ENCODE assay signal across 9 cellular contexts in the genomic region with DNA sequence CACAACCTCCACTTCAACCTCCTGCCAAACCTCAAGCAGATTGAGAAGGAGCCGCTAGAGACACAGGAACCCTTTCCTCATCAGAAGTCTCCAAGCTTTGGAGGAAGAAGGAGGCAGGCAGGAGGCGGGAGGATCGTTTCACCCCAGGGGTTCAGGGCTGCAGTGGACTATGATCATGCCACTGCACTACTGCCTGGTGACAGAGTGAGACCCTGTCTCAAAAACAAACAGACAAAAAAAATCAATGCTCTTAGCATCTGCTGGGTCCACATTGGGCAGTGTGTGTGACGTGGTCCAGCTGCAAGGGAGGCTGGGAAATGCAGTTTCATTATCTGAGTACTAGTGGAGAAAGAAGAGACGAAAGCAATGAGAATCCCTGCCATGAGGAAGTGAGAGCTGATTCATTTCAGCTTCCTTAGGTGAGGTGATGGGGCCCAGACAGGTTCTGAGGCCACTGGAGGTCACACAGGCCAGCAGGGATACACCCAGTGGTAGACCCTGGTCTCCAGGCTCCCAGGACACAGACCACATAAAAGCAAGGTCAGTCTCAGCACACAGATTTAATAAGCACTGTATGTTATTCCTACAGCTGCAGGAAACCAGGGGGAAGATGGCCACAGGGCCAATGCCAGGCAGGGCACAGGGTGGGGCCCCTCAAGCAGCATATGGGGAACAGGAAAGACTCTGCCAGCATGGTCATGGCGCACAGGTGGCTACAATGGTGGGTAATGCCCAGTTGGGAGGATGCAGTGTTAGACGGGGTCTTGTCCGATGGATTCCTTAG. TPM values are rescaled to one million over a fixed set of nuclear protein-coding genes. Genes with fewer than 3 reads are reported as not detected.
DNase-seq lines count a peak whose midpoint lies in the region; ATAC-seq, FAIRE-seq and TF ChIP-seq lines count a peak whose summit lies in the region.
"Had no signal": no experiment of that assay in that cellular context is flagged by ENCODE, and none has a peak within 500 bp of the region (broad histone marks: within the 10 kb centered on the region; RNA-seq: fewer than 3 reads in every experiment).

No MANE protein-coding gene starts in this region.

- intact Hi-C loops in activated CD4-positive, alpha-beta T cell treated with anti-CD3 and anti-CD28 coated beads, Interleukin-2, amount 10 ng/mL, durations not matched to agents 24 days and 14 days (cut with micrococcal nuclease), result loop anchor here (10.0 kb wide), 1 partner anchor 94 kb away; no protein-coding TSS in a partner anchor

- H3K4me1 ChIP-seq in OCI-LY3 (ENCODE audit: low read length), result peaks cover 23% of the 10 kb centered on the region
- H3K4me1 ChIP-seq in small intestine (ENCODE audit: control insufficient read depth in 2 of 2, insufficient read depth in 1 of 2, low read depth in 1 of 2, low read length in 1 of 2), result no peaks in the 10 kb centered on the region

- H3K4me3 ChIP-seq in OCI-LY3 (ENCODE audit: low read length), result peak overlapping the region; percentile 63
- H3K4me3 ChIP-seq in small intestine (ENCODE audit: low read depth in 1 of 2, low read length in 2 of 2), result no peak overlapping the region

- no peaks in the 10 kb centered on the region for H3K27me3 ChIP-seq in OCI-LY3 (ENCODE audit: low read depth, low read length)
- peaks cover 9 to 12% of the 10 kb centered on the region in 2 donors for H3K27me3 ChIP-seq in small intestine (ENCODE audit: control insufficient read depth in 2 of 2, insufficient read depth in 2 of 2, low read length in 2 of 2)

- H3K27ac ChIP-seq in OCI-LY3 (ENCODE audit: low read length), result peak overlapping the region; percentile 71
- H3K27ac ChIP-seq in small intestine (ENCODE audit: low read depth in 1 of 2, low read length in 1 of 2), result no peak overlapping the region

- H3K79me2 ChIP-seq in OCI-LY3 (ENCODE audit: low read length), result no peaks in the 10 kb centered on the region

- peak overlapping the region; percentile 57 for H3K9ac ChIP-seq in OCI-LY3 (ENCODE audit: low read length)

- peak overlapping the region; percentile 94 for H2AFZ ChIP-seq in OCI-LY3 (ENCODE audit: low read depth, low read length)

- no peak for TF ChIP-seq CTCF in OCI-LY3 (IDR thresholded peaks at IDR 0.05; ENCODE audit: low read depth, low read length)

- WGBS in small intestine, 3 donors, result 37 to 58% (median 45%) methylated on average over 8 of the region's 8 CpGs

- ATAC-seq in HG02943 (IDR thresholded peaks at IDR 0.05; ENCODE audit: low read depth, unreplicated experiment), result peak; percentile 76

- FAIRE-seq in small intestine (lab: Jason Lieb, UNC), result no peak

- peaks cover 9% of the 10 kb centered on the region for H3K4me1 Mint-ChIP-seq in activated CD4-positive, alpha-beta T cell treated with anti-CD3 and anti-CD28 coated beads, Interleukin-2, amount 10 ng/mL, durations not matched to agents 24 days and 14 days

- H3K36me3 ChIP-seq in OCI-LY3 (replicated peaks; ENCODE audit: low read depth, low read length) (no peaks in the 10 kb centered on the region), small intestine (ENCODE audit: control insufficient read depth in 2 of 2, insufficient read depth in 2 of 2, low read length in 2 of 2) (no peaks in the 10 kb centered on the region)

- H3K27me3 Mint-ChIP-seq in activated CD4-positive, alpha-beta T cell treated with anti-CD3 and anti-CD28 coated beads, Interleukin-2, amount 10 ng/mL, durations not matched to agents 24 days and 14 days, result peaks cover 45% of the 10 kb centered on the region

- no peak overlapping the region for H3K27ac Mint-ChIP-seq in activated CD4-positive, alpha-beta T cell treated with anti-CD3 and anti-CD28 coated beads, Interleukin-2, amount 10 ng/mL, durations not matched to agents 24 days and 14 days

- DNase-seq in activated CD4-positive, alpha-beta T cell treated with anti-CD3 and anti-CD28 coated beads, Interleukin-2, amount 10 ng/mL, durations not matched to agents 24 days and 14 days, result peak; percentile 64
- DNase-seq in activated CD4-positive, alpha-beta T cell treated with anti-CD3 and anti-CD28 coated beads for 1 hour, result no peak
- DNase-seq in small intestine (peak; percentile 21), DMS53 (lab: John Stamatoyannopoulos, UW) (no peak), NCI-H1436 (lab: John Stamatoyannopoulos, UW) (no peak), activated gamma-delta T cell treated with Interleukin-2 at 50 U/mL for 16 hours (no peak)

- peak overlapping the region; percentile 40 for H3K4me3 Mint-ChIP-seq in activated CD4-positive, alpha-beta T cell treated with anti-CD3 and anti-CD28 coated beads, Interleukin-2, amount 10 ng/mL, durations not matched to agents 24 days and 14 days

- H3K4me2 ChIP-seq in OCI-LY3 (ENCODE audit: low read length), result peak overlapping the region; percentile 83

- H3K36me3 Mint-ChIP-seq in activated CD4-positive, alpha-beta T cell treated with anti-CD3 and anti-CD28 coated beads, Interleukin-2, amount 10 ng/mL, durations not matched to agents 24 days and 14 days (ENCODE audit: low read depth), result no peaks in the 10 kb centered on the region

- no peaks in the 10 kb centered on the region for H3K9me3 Mint-ChIP-seq in activated CD4-positive, alpha-beta T cell treated with anti-CD3 and anti-CD28 coated beads, Interleukin-2, amount 10 ng/mL, durations not matched to agents 24 days and 14 days

- H3K9me3 ChIP-seq in OCI-LY3 (ENCODE audit: insufficient read depth, low read length), result no peaks in the 10 kb centered on the region
- H3K9me3 ChIP-seq in small intestine (ENCODE audit: control insufficient read depth, low read depth), result no peaks in the 10 kb centered on the region

- H4K20me1 ChIP-seq in OCI-LY3 (ENCODE audit: insufficient read depth, low read length), result no peaks in the 10 kb centered on the region

RNA-seq across cellular contexts. Expression of a gene that starts 4.3 kb away (rescaled TPM):
- total RNA-seq in activated CD4-positive, alpha-beta T cell treated with anti-CD3 and anti-CD28 coated beads, Interleukin-2, amount 10 ng/mL, durations not matched to agents 24 days and 14 days, result not detected in 2 replicates
- not detected for polyA plus RNA-seq in small intestine
- total RNA-seq: dermis microvascular lymphatic vessel endothelial cell had no signal

RNA-seq across cellular contexts. Expression of a gene that starts 22.9 kb away (rescaled TPM):
- total RNA-seq in activated CD4-positive, alpha-beta T cell treated with anti-CD3 and anti-CD28 coated beads, Interleukin-2, amount 10 ng/mL, durations not matched to agents 24 days and 14 days, result not detected in 2 replicates
- 10 to 100 TPM in 1 of 3 donors, under 1 TPM in 2; 0.22 to 10.9 (median 0.27) TPM for polyA plus RNA-seq in small intestine
- total RNA-seq: dermis microvascular lymphatic vessel endothelial cell had no signal

RNA-seq across cellular contexts. Expression of a gene that starts 53.5 kb away (rescaled TPM):
- total RNA-seq in activated CD4-positive, alpha-beta T cell treated with anti-CD3 and anti-CD28 coated beads, Interleukin-2, amount 10 ng/mL, durations not matched to agents 24 days and 14 days, result not detected in 2 replicates
- polyA plus RNA-seq in small intestine, result 1 to 10 TPM in 2 of 3 donors, under 1 TPM in 1; 0.22 to 6.3 (median 1.1) TPM
- total RNA-seq: dermis microvascular lymphatic vessel endothelial cell had no signal

Comparison
In these comparisons a context has a peak if more than half of its experiments do, and no peak if none do; other contexts are left out.
1. DNase-seq: peak in activated CD4-positive, alpha-beta T cell treated with anti-CD3 and anti-CD28 coated beads, Interleukin-2, amount 10 ng/mL, durations not matched to agents 24 days and 14 days (single experiment) and small intestine (single experiment); none in activated CD4-positive, alpha-beta T cell treated with anti-CD3 and anti-CD28 coated beads for 1 hour (single experiment), DMS53 (single experiment), NCI-H1436 (single experiment) and activated gamma-delta T cell treated with Interleukin-2 at 50 U/mL for 16 hours (single experiment).